Comparison of ENCODE assay signal across 23 cellular contexts in the genomic region with DNA sequence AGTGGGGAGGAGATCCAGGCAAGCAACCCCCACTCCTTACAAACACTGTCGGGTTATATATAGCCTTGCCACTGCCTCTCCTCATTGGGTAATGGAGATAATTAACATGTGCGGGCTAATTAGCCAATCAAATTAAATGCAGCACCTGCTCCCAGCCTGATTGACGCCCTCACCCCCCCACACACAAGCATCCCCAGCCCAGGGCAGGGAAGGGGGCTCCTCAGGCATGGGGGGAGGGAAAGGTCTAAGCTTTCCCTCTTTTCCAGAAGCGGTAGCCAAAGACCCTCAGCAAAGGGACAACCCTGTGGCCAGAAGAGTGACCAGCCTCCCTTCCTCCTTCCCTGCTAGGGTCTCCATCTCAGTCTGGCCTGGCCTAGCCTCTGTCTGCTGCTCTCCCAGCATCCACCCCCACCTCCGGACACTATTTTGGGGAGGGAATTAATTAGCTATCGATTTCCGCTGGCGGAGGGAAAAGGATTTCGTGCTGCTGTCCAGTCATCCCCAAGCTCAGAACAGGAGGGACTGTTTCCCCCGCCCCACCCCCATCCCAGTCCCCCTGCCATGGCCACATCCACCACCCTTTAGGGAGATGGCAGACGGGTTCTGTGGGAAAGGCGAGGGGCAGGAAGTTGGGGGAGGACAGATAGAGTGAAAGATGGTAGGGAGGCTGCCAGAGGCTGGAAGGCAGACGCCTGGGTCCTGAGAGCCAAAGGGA. TPM values are rescaled to one million over a fixed set of nuclear protein-coding genes. Genes with fewer than 3 reads are reported as not detected.
DNase-seq lines count a peak whose midpoint lies in the region; ATAC-seq and TF ChIP-seq lines count a peak whose summit lies in the region.
"Had no signal": no experiment of that assay in that cellular context is flagged by ENCODE, and none has a peak within 500 bp of the region (broad histone marks: within the 10 kb centered on the region; RNA-seq: fewer than 3 reads in every experiment).

No MANE protein-coding gene starts in this region.

- H3K4me1 ChIP-seq in GM23338 (ENCODE audit: insufficient read depth): peaks cover 31% of the 10 kb centered on the region
- H3K4me1 ChIP-seq in osteoblast (ENCODE audit: insufficient read depth, low read length): no peaks in the 10 kb centered on the region

- H3K36me3 ChIP-seq in GM23338 (ENCODE audit: insufficient read depth) (no peaks in the 10 kb centered on the region), osteoblast (ENCODE audit: insufficient read depth, low read length) (no peaks in the 10 kb centered on the region)
- H3K36me3 ChIP-seq: Peyer's patch had no signal

- no peak overlapping the region for H3K4me3 ChIP-seq in GM23338
- no peak overlapping the region for H3K4me3 ChIP-seq in osteoblast (ENCODE audit: insufficient read depth, low read length)
- H3K4me3 ChIP-seq: GM23248, Peyer's patch, SJSA1 had no signal

- H3K27ac ChIP-seq in GM23338 (ENCODE audit: low read depth) (no peak overlapping the region), cingulate gyrus (ENCODE audit: low read depth, low read length) (peak overlapping the region; percentile 1), osteoblast (ENCODE audit: low read depth, low read length) (no peak overlapping the region)
- H3K27ac ChIP-seq: GM23248, Peyer's patch, SJSA1 had no signal

- H3K36me3 Mint-ChIP-seq in GM23338 (ENCODE audit: low read depth): no peaks in the 10 kb centered on the region; the same call in 2 of the 3 replicates
- H3K36me3 Mint-ChIP-seq in activated naive CD4-positive, alpha-beta T cell treated with anti-CD3 and anti-CD28 coated beads for 36 hours (ENCODE audit: low read depth): no peaks in the 10 kb centered on the region
- H3K36me3 Mint-ChIP-seq: CD8-positive, alpha-beta T cell had no signal

- H3K4me1 Mint-ChIP-seq in GM23338: peaks cover 60% of the 10 kb centered on the region
- peaks cover 12% of the 10 kb centered on the region for H3K4me1 Mint-ChIP-seq in activated naive CD4-positive, alpha-beta T cell treated with anti-CD3 and anti-CD28 coated beads for 36 hours (ENCODE audit: low read depth)

- H3K27me3 ChIP-seq in GM23338 (ENCODE audit: insufficient read depth) (peaks cover 45% of the 10 kb centered on the region), osteoblast (ENCODE audit: insufficient read depth, low read length) (peaks cover 55% of the 10 kb centered on the region)

- H3K9me3 Mint-ChIP-seq in GM23338: no peaks in the 10 kb centered on the region
- H3K9me3 Mint-ChIP-seq in activated naive CD4-positive, alpha-beta T cell treated with anti-CD3 and anti-CD28 coated beads for 36 hours: no peaks in the 10 kb centered on the region
- H3K9me3 Mint-ChIP-seq: CD8-positive, alpha-beta T cell had no signal

- TF ChIP-seq CTCF in GM23338 (conservative IDR thresholded peaks at IDR 0.05; ENCODE audit: low read depth in 2 of 2) (no peak), osteoblast (IDR thresholded peaks at IDR 0.05; ENCODE audit: extremely low read depth, low read depth, low read length) (no peak)

- peaks cover 54% of the 10 kb centered on the region for H3K27me3 Mint-ChIP-seq in GM23338 (ENCODE audit: insufficient read depth, low read depth, poor library complexity)
- H3K27me3 Mint-ChIP-seq in activated naive CD4-positive, alpha-beta T cell treated with anti-CD3 and anti-CD28 coated beads for 36 hours (ENCODE audit: low read depth): peaks cover 62% of the 10 kb centered on the region

- no peak for TF ChIP-seq RAD21 in Ishikawa (IDR thresholded peaks at IDR 0.05; ENCODE audit: low read depth)

- CTCF ChIA-PET in activated naive CD4-positive, alpha-beta T cell treated with anti-CD3 and anti-CD28 coated beads for 36 hours (lab: Charles Lee): interaction anchor here (0.7 to 1.2 kb wide), 2 partner anchors 27 to 28 kb away, joined by 3 to 4 read pairs; no protein-coding TSS in a partner anchor

- H3K4me3 Mint-ChIP-seq in GM23338: no peak overlapping the region
- H3K4me3 Mint-ChIP-seq in activated naive CD4-positive, alpha-beta T cell treated with anti-CD3 and anti-CD28 coated beads for 36 hours: no peak overlapping the region
- H3K4me3 Mint-ChIP-seq: CD8-positive, alpha-beta T cell had no signal

- no peak overlapping the region for H3K27ac Mint-ChIP-seq in GM23338
- H3K27ac Mint-ChIP-seq in activated naive CD4-positive, alpha-beta T cell treated with anti-CD3 and anti-CD28 coated beads for 36 hours: no peak overlapping the region
- H3K27ac Mint-ChIP-seq: CD8-positive, alpha-beta T cell had no signal

- H3K4me2 ChIP-seq in GM23338: peak overlapping the region; percentile 20; the same call in 1 of the 2 replicates
- no peak overlapping the region for H3K4me2 ChIP-seq in osteoblast (ENCODE audit: insufficient read depth, low read length)

- no peak overlapping the region for H2AFZ ChIP-seq in GM23338
- H2AFZ ChIP-seq in osteoblast (ENCODE audit: low read length): no peak overlapping the region
- H2AFZ ChIP-seq: GM23248 had no signal

- H4K20me1 ChIP-seq in GM23338 (replicated peaks; ENCODE audit: insufficient read depth) (peaks cover 5% of the 10 kb centered on the region; the same call in 1 of the 2 replicates), osteoblast (ENCODE audit: insufficient read depth, low read length) (no peaks in the 10 kb centered on the region)

- no peak for TF ChIP-seq EP300 in Ishikawa (IDR thresholded peaks at IDR 0.05; ENCODE audit: borderline replicate concordance)

- ATAC-seq in GM23338 (no peak), Right ventricle myocardium inferior (no peak)
- ATAC-seq: CD8-positive, alpha-beta T cell; HCT116 had no signal

- no peak for DNase-seq in GM23338 (ENCODE audit: low spot score)
- peak; percentile 80 for DNase-seq in osteoblast (ENCODE audit: insufficient read length, low spot score, missing footprints)
- no peak for DNase-seq in activated naive CD4-positive, alpha-beta T cell treated with anti-CD3 and anti-CD28 coated beads for 36 hours
- DNase-seq in NCI-H1048 (lab: John Stamatoyannopoulos, UW): no peak
- no peak for DNase-seq in Right ventricle myocardium inferior (ENCODE audit: missing footprints)
- DNase-seq: C1 segment of cervical spinal cord; Calu3; CD8-positive, alpha-beta T cell; DMS153; GM23248; MM.1S; NCI-H1092 treated with DMSO at 0.1 percent for 48 hours; NCI-H1694 treated with DMSO at 0.1 percent for 48 hours; NCI-H446 treated with DMSO at 0.1 percent for 48 hours; NCI-H526 treated with DMSO at 0.1 percent for 48 hours; NK-92 treated with Interleukin-12 subunit alpha and Interleukin-12 subunit beta, amount 100 ng/mL, for 24 hours; T-helper 1 cell had no signal

- peaks cover 10% of the 10 kb centered on the region for H3F3A ChIP-seq in GM23338 (replicated peaks; ENCODE audit: low read depth)

- H3K79me2 ChIP-seq in GM23338 (replicated peaks; ENCODE audit: insufficient read depth) (no peaks in the 10 kb centered on the region), osteoblast (ENCODE audit: insufficient read depth, low read length) (no peaks in the 10 kb centered on the region)

- no peaks in the 10 kb centered on the region for H3K9me2 ChIP-seq in GM23338 (ENCODE audit: insufficient read depth)

- intact Hi-C loops in activated naive CD4-positive, alpha-beta T cell treated with anti-CD3 and anti-CD28 coated beads for 36 hours (cut with micrococcal nuclease): no loop called here
- intact Hi-C loops in Right ventricle myocardium inferior (cut with DNase I): no loop called here

- no peaks in the 10 kb centered on the region for H3K9me3 ChIP-seq in osteoblast (ENCODE audit: low read depth, low read length)
- H3K9me3 ChIP-seq: Peyer's patch had no signal

TF ChIP-seq in GM23338, 12 proteins besides CTCF, POLR2A, EP300 and RAD21 (continues in another document):
- no peak for TF ChIP-seq ZNF114 (CRISPR knock-in tag; IDR thresholded peaks at IDR 0.05)
- no peak for TF ChIP-seq NANOG (IDR thresholded peaks at IDR 0.05; ENCODE audit: borderline replicate concordance)

TF ChIP-seq in Ishikawa, 13 proteins besides CTCF, POLR2A, EP300 and RAD21:
- TF ChIP-seq CREB1 (IDR thresholded peaks at IDR 0.05; ENCODE audit: low read depth) (no peak), NFIC (IDR thresholded peaks at IDR 0.05) (no peak), ZBTB7A (IDR thresholded peaks at IDR 0.05; ENCODE audit: low read depth) (no peak), FOXM1 (IDR thresholded peaks at IDR 0.05; ENCODE audit: borderline replicate concordance, low read depth) (no peak), TEAD4 (IDR thresholded peaks at IDR 0.05) (no peak), TCF12 (IDR thresholded peaks at IDR 0.05; ENCODE audit: low read depth) (no peak)
- TF ChIP-seq, protein P1, sequence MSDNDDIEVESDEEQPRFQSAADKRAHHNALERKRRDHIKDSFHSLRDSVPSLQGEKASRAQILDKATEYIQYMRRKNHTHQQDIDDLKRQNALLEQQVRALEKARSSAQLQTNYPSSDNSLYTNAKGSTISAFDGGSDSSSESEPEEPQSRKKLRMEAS (IDR thresholded peaks at IDR 0.05): 0 out of 2 replicates have a peak, but pooled peaks have one; percentile 16
- TF ChIP-seq, protein P2, sequence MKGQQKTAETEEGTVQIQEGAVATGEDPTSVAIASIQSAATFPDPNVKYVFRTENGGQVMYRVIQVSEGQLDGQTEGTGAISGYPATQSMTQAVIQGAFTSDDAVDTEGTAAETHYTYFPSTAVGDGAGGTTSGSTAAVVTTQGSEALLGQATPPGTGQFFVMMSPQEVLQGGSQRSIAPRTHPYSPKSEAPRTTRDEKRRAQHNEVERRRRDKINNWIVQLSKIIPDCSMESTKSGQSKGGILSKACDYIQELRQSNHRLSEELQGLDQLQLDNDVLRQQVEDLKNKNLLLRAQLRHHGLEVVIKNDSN (IDR thresholded peaks at IDR 0.05): no peak

RNA-seq across cellular contexts. Expression of a gene that starts 7.1 kb away (rescaled TPM):
- total RNA-seq in GM23338 (2014; rRNA removed; shearing (Covaris generic)): 17.0 and 22.1 TPM in 2 replicates
- 3.4 and 5.7 TPM in 2 replicates for polyA plus RNA-seq in GM23338 (2016; fragmentation: Nextera tagmentation; extraction: Ambion mirVana)
- total RNA-seq in osteoblast: 62.5 and 90.1 TPM in 2 replicates
- total RNA-seq in activated naive CD4-positive, alpha-beta T cell treated with anti-CD3 and anti-CD28 coated beads for 36 hours: under 1 TPM; 0.24 to 0.35 TPM
- total RNA-seq in Right ventricle myocardium inferior: 1.9 TPM
- total RNA-seq: Calu3, SJSA1 had no signal

RNA-seq across cellular contexts. Expression of a gene that starts 28.0 kb away (rescaled TPM):
- 30.1 and 34.4 TPM in 2 replicates for total RNA-seq in GM23338 (2014; rRNA removed; shearing (Covaris generic))
- 50.4 and 60.5 TPM in 2 replicates for polyA plus RNA-seq in GM23338 (2016; fragmentation: Nextera tagmentation; extraction: Ambion mirVana)
- total RNA-seq in osteoblast (0.29 TPM in 1 of 2 replicates, not detected in the other), Right ventricle myocardium inferior (46.8 TPM)
- total RNA-seq in activated naive CD4-positive, alpha-beta T cell treated with anti-CD3 and anti-CD28 coated beads for 36 hours: 1 to 10 TPM; 5.2 to 5.6 TPM
- total RNA-seq: Calu3, GM23248 had no signal

RNA-seq across cellular contexts. Expression of a gene that starts 43.9 kb away (rescaled TPM):
- 3.9 and 4.4 TPM in 2 replicates for total RNA-seq in GM23338 (2014; rRNA removed; shearing (Covaris generic))
- polyA plus RNA-seq in GM23338 (2016; fragmentation: Nextera tagmentation; extraction: Ambion mirVana): 1.5 and 2.8 TPM in 2 replicates
- 0.29 and 0.36 TPM in 2 replicates for total RNA-seq in osteoblast
- total RNA-seq in activated naive CD4-positive, alpha-beta T cell treated with anti-CD3 and anti-CD28 coated beads for 36 hours: under 1 TPM; 0.64 to 0.89 TPM
- 179 TPM for total RNA-seq in Right ventricle myocardium inferior
- total RNA-seq: GM23248, LHCN-M2 had no signal
- polyA plus RNA-seq: GM23248 had no signal

Comparison
In these comparisons a context has a peak if more than half of its experiments do, and no peak if none do; other contexts are left out.
1. RNA of a gene that starts 43.9 kb away (total RNA-seq): 179 TPM in Right ventricle myocardium inferior (single experiment); 3.9 to 4.4 TPM in GM23338, 0.64 to 0.89 TPM in activated naive CD4-positive, alpha-beta T cell treated with anti-CD3 and anti-CD28 coated beads for 36 hours and 0.29 to 0.36 TPM in osteoblast; every median in the first group is over 10 times any median in the second.